ENCODE assay signal across 9 cellular contexts in the genomic region with DNA sequence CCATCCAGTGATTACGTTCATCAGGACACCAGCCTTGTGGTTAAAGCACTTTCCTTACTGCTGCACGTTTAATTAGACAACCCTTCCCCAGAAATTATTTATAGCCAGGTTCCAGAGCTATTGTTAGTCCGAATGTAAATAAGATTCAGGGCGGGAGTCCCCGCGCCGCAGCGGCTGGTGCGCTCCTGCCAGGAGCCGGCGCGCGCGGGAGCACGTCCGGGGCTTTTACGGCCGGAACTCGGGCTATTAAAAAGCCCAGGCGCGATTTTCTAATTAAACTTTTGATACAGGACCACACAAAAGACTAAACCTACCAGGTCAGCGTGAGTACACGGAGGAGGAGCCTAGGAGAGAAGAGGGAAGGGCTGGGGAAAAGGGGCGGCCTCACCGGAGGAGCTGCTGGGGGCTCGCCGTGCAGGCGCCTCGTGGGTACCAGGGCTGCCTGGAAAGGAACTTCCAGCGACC.
DNase-seq lines count a peak whose midpoint lies in the region; ATAC-seq and TF ChIP-seq lines count a peak whose summit lies in the region.
"Had no signal": no experiment of that assay in that cellular context is flagged by ENCODE, and none has a peak within 500 bp of the region (broad histone marks: within the 10 kb centered on the region; RNA-seq: fewer than 3 reads in every experiment).

No MANE protein-coding gene starts in this region.

- no peak for ATAC-seq in HG02973 (IDR thresholded peaks at IDR 0.05; ENCODE audit: unreplicated experiment)
- ATAC-seq in GM19351 (IDR thresholded peaks at IDR 0.05; ENCODE audit: unreplicated experiment), result no peak

- no peak overlapping the region for H3K9ac ChIP-seq in endodermal cell (ENCODE audit: extremely low read depth, low read length, poor library complexity, severe bottlenecking)

- H3K4me3 Mint-ChIP-seq in endodermal cell, result peak overlapping the region; percentile 50

- H3K27ac Mint-ChIP-seq in endodermal cell, result no peak overlapping the region

- H3K9me3 Mint-ChIP-seq in endodermal cell, result no peaks in the 10 kb centered on the region

- no peaks in the 10 kb centered on the region for H3K9me3 ChIP-seq in endodermal cell (ENCODE audit: control insufficient read depth, low read length)

- H3K27me3 Mint-ChIP-seq in endodermal cell (ENCODE audit: insufficient read depth), result peaks cover 82% of the 10 kb centered on the region

- 10 to 11% methylated on average over 9 to 30 of the region's 30 CpGs for WGBS in endodermal cell (ENCODE audit: insufficient coverage in 1 of 2, insufficient read length in 1 of 2), 2 experiments

- H3K27ac ChIP-seq in endodermal cell (ENCODE audit: low read depth, low read length), result no peak overlapping the region
- H3K27ac ChIP-seq: PC-9 had no signal

- DNase-seq in H7, result peak; percentile 47
- peak; percentile 49 for DNase-seq in NCI-H345 (lab: John Stamatoyannopoulos, UW)
- no peak for DNase-seq in endodermal cell
- DNase-seq in retina, result peak; percentile 90
- DNase-seq in HT-29 (ENCODE audit: low spot score), result no peak
- DNase-seq: activated CD4-positive, alpha-beta T cell treated with anti-CD3 and anti-CD28 coated beads, Interleukin-2, amount 50 U/mL, for 4 hours; PC-9 had no signal

- H3K4me1 Mint-ChIP-seq in endodermal cell, result peaks cover 2% of the 10 kb centered on the region

- H3K4me1 ChIP-seq in endodermal cell (ENCODE audit: control insufficient read depth, insufficient read depth, low read length), result peaks cover 4% of the 10 kb centered on the region

- no peak for TF ChIP-seq CTCF in endodermal cell (conservative IDR thresholded peaks at IDR 0.05)

- H3K4me3 ChIP-seq in H7 (ENCODE audit: insufficient read depth, low read depth, low read length), result peak overlapping the region; percentile 14; the same call in 1 of the 2 replicates
- peak overlapping the region; percentile 41 for H3K4me3 ChIP-seq in endodermal cell (ENCODE audit: low read length)
- H3K4me3 ChIP-seq: PC-9 had no signal

- H3K36me3 ChIP-seq in H7 (replicated peaks; ENCODE audit: control insufficient read depth, insufficient read depth, low read length) (no peaks in the 10 kb centered on the region), endodermal cell (ENCODE audit: control insufficient read depth, insufficient read depth, low read length) (no peaks in the 10 kb centered on the region)

- no peaks in the 10 kb centered on the region for H3K36me3 Mint-ChIP-seq in endodermal cell (ENCODE audit: low read depth)

- H3K27me3 ChIP-seq in H7 (ENCODE audit: control insufficient read depth, insufficient read depth, low read length) (peaks cover 38% of the 10 kb centered on the region), endodermal cell (ENCODE audit: control insufficient read depth, insufficient read depth, low read length, poor library complexity, severe bottlenecking) (peaks cover 79% of the 10 kb centered on the region)

Comparison
In these comparisons a context has a peak if more than half of its experiments do, and no peak if none do; other contexts are left out.
1. DNase-seq: peak in H7 (single experiment), NCI-H345 (single experiment) and retina (single experiment); none in endodermal cell (single experiment) and HT-29 (single experiment).